In the genomic region with DNA sequence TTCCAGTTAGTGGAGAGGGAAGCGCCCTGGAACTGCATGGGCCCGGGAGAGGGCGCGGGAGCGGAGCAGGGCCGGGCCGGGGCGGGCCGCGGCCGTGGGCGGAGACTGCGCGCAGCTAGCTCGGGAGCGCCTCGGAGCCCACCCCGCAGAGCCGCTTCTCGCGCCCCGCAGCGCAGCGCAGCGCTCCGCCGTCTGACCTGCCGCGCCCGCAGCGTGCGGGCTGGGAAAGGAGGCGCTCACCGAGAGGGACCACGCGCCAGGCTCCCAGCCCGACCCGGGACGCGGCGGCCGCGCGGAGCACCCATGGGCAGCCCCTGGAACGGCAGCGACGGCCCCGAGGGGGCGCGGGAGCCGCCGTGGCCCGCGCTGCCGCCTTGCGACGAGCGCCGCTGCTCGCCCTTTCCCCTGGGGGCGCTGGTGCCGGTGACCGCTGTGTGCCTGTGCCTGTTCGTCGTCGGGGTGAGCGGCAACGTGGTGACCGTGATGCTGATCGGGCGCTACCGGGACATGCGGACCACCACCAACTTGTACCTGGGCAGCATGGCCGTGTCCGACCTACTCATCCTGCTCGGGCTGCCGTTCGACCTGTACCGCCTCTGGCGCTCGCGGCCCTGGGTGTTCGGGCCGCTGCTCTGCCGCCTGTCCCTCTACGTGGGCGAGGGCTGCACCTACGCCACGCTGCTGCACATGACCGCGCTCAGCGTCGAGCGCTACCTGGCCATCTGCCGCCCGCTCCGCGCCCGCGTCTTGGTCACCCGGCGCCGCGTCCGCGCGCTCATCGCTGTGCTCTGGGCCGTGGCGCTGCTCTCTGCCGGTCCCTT, we compare ENCODE assay signal across 8 cellular contexts. TPM values are rescaled to one million over a fixed set of nuclear protein-coding genes. Genes with fewer than 3 reads are reported as not detected.
DNase-seq lines count a peak whose midpoint lies in the region; ATAC-seq and TF ChIP-seq lines count a peak whose summit lies in the region.

A gene with protein sequence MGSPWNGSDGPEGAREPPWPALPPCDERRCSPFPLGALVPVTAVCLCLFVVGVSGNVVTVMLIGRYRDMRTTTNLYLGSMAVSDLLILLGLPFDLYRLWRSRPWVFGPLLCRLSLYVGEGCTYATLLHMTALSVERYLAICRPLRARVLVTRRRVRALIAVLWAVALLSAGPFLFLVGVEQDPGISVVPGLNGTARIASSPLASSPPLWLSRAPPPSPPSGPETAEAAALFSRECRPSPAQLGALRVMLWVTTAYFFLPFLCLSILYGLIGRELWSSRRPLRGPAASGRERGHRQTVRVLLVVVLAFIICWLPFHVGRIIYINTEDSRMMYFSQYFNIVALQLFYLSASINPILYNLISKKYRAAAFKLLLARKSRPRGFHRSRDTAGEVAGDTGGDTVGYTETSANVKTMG (plus strand): TSS at position 304 of the 821 bp plus-strand sequence. CDS start 0 bp downstream, at position 304.

- no peaks in the 10 kb centered on the region for H3K36me3 Mint-ChIP-seq in activated T-helper 1 cell treated with anti-CD3 and anti-CD28 coated beads, Interleukin-12 subunit alpha, Interleukin-12 subunit beta, Interleukin-2, Interleukin-4 antibody, amounts not matched to agents 30 ng/mL and 10 ng/mL and 1 ng/mL, durations not matched to agents 14 hours and 24 hours and 36 hours (ENCODE audit: low read depth)

- no peaks in the 10 kb centered on the region for H3K9me3 Mint-ChIP-seq in activated T-helper 1 cell treated with anti-CD3 and anti-CD28 coated beads, Interleukin-12 subunit alpha, Interleukin-12 subunit beta, Interleukin-2, Interleukin-4 antibody, amounts not matched to agents 30 ng/mL and 10 ng/mL and 1 ng/mL, durations not matched to agents 14 hours and 24 hours and 36 hours

- no peak within 1 kb of the TSS for H3K27ac ChIP-seq in ovary

- peak in 1 of 3 donors; percentile 10 for TF ChIP-seq CTCF in ovary (IDR thresholded peaks at IDR 0.05)

- no peak for TF ChIP-seq POLR2A in ovary (IDR thresholded peaks at IDR 0.05)

- peak within 1 kb of the TSS; percentile 56 for H3K4me3 Mint-ChIP-seq in activated T-helper 1 cell treated with anti-CD3 and anti-CD28 coated beads, Interleukin-12 subunit alpha, Interleukin-12 subunit beta, Interleukin-2, Interleukin-4 antibody, amounts not matched to agents 30 ng/mL and 10 ng/mL and 1 ng/mL, durations not matched to agents 14 hours and 24 hours and 36 hours

- H3K27me3 ChIP-seq in ovary = no peaks in the 10 kb centered on the region

- intact Hi-C loops in activated T-helper 1 cell treated with anti-CD3 and anti-CD28 coated beads, Interleukin-12 subunit alpha, Interleukin-12 subunit beta, Interleukin-2, Interleukin-4 antibody, amounts not matched to agents 30 ng/mL and 10 ng/mL and 1 ng/mL, durations not matched to agents 14 hours and 24 hours and 36 hours (cut with micrococcal nuclease) = no loop called here
- intact Hi-C loops in ovary (cut with DNase I) = no loop called here

- 1 to 3% (median 2%) methylated on average over 29 to 111 of the region's 111 CpGs for WGBS in ovary, 3 donors

- no peaks in the 10 kb centered on the region for H3K36me3 ChIP-seq in ovary

- no peak within 1 kb of the TSS for H3K27ac Mint-ChIP-seq in activated T-helper 1 cell treated with anti-CD3 and anti-CD28 coated beads, Interleukin-12 subunit alpha, Interleukin-12 subunit beta, Interleukin-2, Interleukin-4 antibody, amounts not matched to agents 30 ng/mL and 10 ng/mL and 1 ng/mL, durations not matched to agents 14 hours and 24 hours and 36 hours

- H3K4me1 ChIP-seq in ovary (ENCODE audit: insufficient read depth) = peaks cover 2% of the 10 kb centered on the region

- TF ChIP-seq EP300 in ovary (IDR thresholded peaks at IDR 0.05) = no peak

- peak within 1 kb of the TSS; percentile 30 for H3K4me3 ChIP-seq in ovary

- DNase-seq in DMS 273 (lab: John Stamatoyannopoulos, UW; ENCODE audit: unreplicated experiment) (peak; percentile 81), NCI-H146 treated with DMSO at 0.1 percent for 48 hours (lab: John Stamatoyannopoulos, UW; ENCODE audit: unreplicated experiment) (peak; percentile 13), germinal center (ENCODE audit: low spot score) (peak; percentile 58), ovary (peak in 2 of 5 donors; percentile 33 to 49), NCI-H524 treated with DMSO at 0.1 percent for 48 hours (lab: John Stamatoyannopoulos, UW) (no peak), SKM-1 (lab: John Stamatoyannopoulos, UW; ENCODE audit: unreplicated experiment) (no peak)
- peak; percentile 11 for DNase-seq in activated T-helper 1 cell treated with anti-CD3 and anti-CD28 coated beads, Interleukin-12 subunit alpha, Interleukin-12 subunit beta, Interleukin-2, Interleukin-4 antibody, amounts not matched to agents 30 ng/mL and 10 ng/mL and 1 ng/mL, durations not matched to agents 14 hours and 24 hours and 36 hours (ENCODE audit: low spot score)

- H3K4me1 Mint-ChIP-seq in activated T-helper 1 cell treated with anti-CD3 and anti-CD28 coated beads, Interleukin-12 subunit alpha, Interleukin-12 subunit beta, Interleukin-2, Interleukin-4 antibody, amounts not matched to agents 30 ng/mL and 10 ng/mL and 1 ng/mL, durations not matched to agents 14 hours and 24 hours and 36 hours (ENCODE audit: low read depth) = peaks cover 16% of the 10 kb centered on the region

- no peaks in the 10 kb centered on the region for H3K9me3 ChIP-seq in ovary

- ATAC-seq in GM18861 (IDR thresholded peaks at IDR 0.05; ENCODE audit: unreplicated experiment) = no peak

- H3K27me3 Mint-ChIP-seq in activated T-helper 1 cell treated with anti-CD3 and anti-CD28 coated beads, Interleukin-12 subunit alpha, Interleukin-12 subunit beta, Interleukin-2, Interleukin-4 antibody, amounts not matched to agents 30 ng/mL and 10 ng/mL and 1 ng/mL, durations not matched to agents 14 hours and 24 hours and 36 hours (ENCODE audit: insufficient read depth) = peaks cover 64% of the 10 kb centered on the region

RNA-seq across cellular contexts. Expression of the gene that starts here (rescaled TPM):
- total RNA-seq in activated T-helper 1 cell treated with anti-CD3 and anti-CD28 coated beads, Interleukin-12 subunit alpha, Interleukin-12 subunit beta, Interleukin-2, Interleukin-4 antibody, amounts not matched to agents 30 ng/mL and 10 ng/mL and 1 ng/mL, durations not matched to agents 14 hours and 24 hours and 36 hours = not detected in 2 replicates
- not detected for total RNA-seq in ovary
- polyA plus RNA-seq in ovary = not detected

Comparison
In these comparisons a context has a peak if more than half of its experiments do, and no peak if none do; other contexts are left out.
1. Peak in DNase-seq in activated T-helper 1 cell treated with anti-CD3 and anti-CD28 coated beads, Interleukin-12 subunit alpha, Interleukin-12 subunit beta, Interleukin-2, Interleukin-4 antibody, amounts not matched to agents 30 ng/mL and 10 ng/mL and 1 ng/mL, durations not matched to agents 14 hours and 24 hours and 36 hours; RNA of the gene not detected or under 1 TPM.
2. DNase-seq: peak in DMS 273 (single experiment), NCI-H146 treated with DMSO at 0.1 percent for 48 hours (single experiment) and germinal center (single experiment); none in NCI-H524 treated with DMSO at 0.1 percent for 48 hours (single experiment) and SKM-1 (single experiment).